Comparison of ENCODE assay signal across 22 cellular contexts in the genomic region with DNA sequence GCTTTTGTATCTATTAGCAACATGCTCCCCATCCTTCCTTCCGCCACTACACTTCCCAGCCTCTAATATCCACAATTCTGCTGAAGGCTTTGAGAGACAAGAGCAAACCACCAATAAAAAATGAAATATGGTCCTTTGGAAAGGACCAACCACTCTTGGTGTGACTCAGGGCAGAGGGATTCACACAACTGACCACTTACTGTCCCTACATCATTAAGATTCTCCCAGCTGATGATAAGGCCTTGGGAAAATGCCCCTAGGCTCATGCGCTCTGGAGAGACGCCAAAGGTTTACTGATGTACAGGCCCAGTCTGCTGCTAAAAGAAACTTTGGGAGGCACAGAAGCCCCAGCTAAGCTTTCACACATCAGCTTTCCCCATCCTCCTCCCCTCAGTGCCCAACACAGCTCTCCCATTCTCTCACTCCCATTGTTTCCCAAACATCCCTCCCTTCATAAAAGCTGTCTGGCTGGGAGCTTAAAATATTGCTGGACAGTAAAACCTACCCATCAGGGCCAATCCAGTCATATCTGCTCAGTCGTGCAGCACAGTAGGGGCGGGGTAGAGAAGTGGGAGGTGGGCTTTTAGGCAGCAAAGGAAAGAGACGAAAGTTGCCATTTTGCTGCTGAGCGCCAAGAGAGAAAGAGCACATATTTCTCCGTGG. TPM values are rescaled to one million over a fixed set of nuclear protein-coding genes. Genes with fewer than 3 reads are reported as not detected.
DNase-seq lines count a peak whose midpoint lies in the region; ATAC-seq, FAIRE-seq and TF ChIP-seq lines count a peak whose summit lies in the region.
"Had no signal": no experiment of that assay in that cellular context is flagged by ENCODE, and none has a peak within 500 bp of the region (broad histone marks: within the 10 kb centered on the region; RNA-seq: fewer than 3 reads in every experiment).

A gene (plus strand): TSS at position 613 of the 663 bp plus-strand sequence. CDS start 5,161 bp downstream, outside the sequence.

- no peak for ATAC-seq in HG03432 (IDR thresholded peaks at IDR 0.05; ENCODE audit: unreplicated experiment)

- no peaks in the 10 kb centered on the region for H3F3A ChIP-seq in GM23248 (ENCODE audit: insufficient read depth)

- DNase-seq in ELR (ENCODE audit: low read depth) (peak; percentile 4), SJCRH30 (peak; percentile 27 to 39), islet precursor cell (peak; percentile 76), testis (no peak), frontal cortex (ENCODE audit: low spot score in 2 of 2) (no peak), HPDE6-E6E7 (ENCODE audit: extremely low spot score) (no peak), GM23248 (no peak)
- DNase-seq: AML-193; CD4-positive, CD25-positive, alpha-beta regulatory T cell; DMS153; HFFc6; NCI-H1417 treated with DMSO at 0.1 percent for 48 hours; NCI-H187 treated with DMSO at 0.1 percent for 48 hours; NCI-H2227 treated with DMSO at 0.1 percent for 48 hours; NCI-H526; PC-9 had no signal

- intact Hi-C loops in testis (cut with DNase I; ENCODE audit: low total_unique reads): no loop called here

- no peak for TF ChIP-seq CTCF in testis (IDR thresholded peaks at IDR 0.05)

- H2AFZ ChIP-seq in GM23248: no peak within 1 kb of the TSS
- H2AFZ ChIP-seq: PC-9 had no signal

- no peak within 1 kb of the TSS for H3K4me2 ChIP-seq in GM23248 (ENCODE audit: unreplicated experiment)
- H3K4me2 ChIP-seq: KMS-11, PC-9 had no signal

- H3K79me2 ChIP-seq in GM23248 (ENCODE audit: insufficient read depth): no peaks in the 10 kb centered on the region

- H3K4me1 ChIP-seq in SJCRH30 (peaks cover 10% of the 10 kb centered on the region; the same call in 1 of the 2 replicates), testis (no peaks in the 10 kb centered on the region), GM23248 (ENCODE audit: insufficient read depth) (no peaks in the 10 kb centered on the region)

- H3K27me3 ChIP-seq in SJCRH30: no peaks in the 10 kb centered on the region
- H3K27me3 ChIP-seq in testis: no peaks in the 10 kb centered on the region
- H3K27me3 ChIP-seq in GM23248 (replicated peaks; ENCODE audit: insufficient read depth): peaks cover 7% of the 10 kb centered on the region; the same call in 1 of the 2 replicates

- 74 to 82% methylated on average over 8 of the region's 8 CpGs for WGBS in testis, 2 donors
- 52 to 61% methylated on average over 8 of the region's 8 CpGs for WGBS in GM23248 (ENCODE audit: low coverage in 1 of 2, low lambda C conversion rate in 2 of 2, missing lambda C conversion rate in 2 of 2), 2 experiments

- H3K4me3 ChIP-seq in SJCRH30: no peak within 1 kb of the TSS
- H3K4me3 ChIP-seq in testis: no peak within 1 kb of the TSS
- H3K4me3 ChIP-seq in GM23248: no peak within 1 kb of the TSS
- H3K4me3 ChIP-seq: PC-9 had no signal

- no peaks in the 10 kb centered on the region for H4K20me1 ChIP-seq in GM23248 (ENCODE audit: insufficient read depth)

- FAIRE-seq in frontal cortex (lab: Jason Lieb, UNC): no peak

- H3K9me3 ChIP-seq in SJCRH30 (replicated peaks): no peaks in the 10 kb centered on the region
- H3K9me3 ChIP-seq in testis: no peaks in the 10 kb centered on the region
- no peaks in the 10 kb centered on the region for H3K9me3 ChIP-seq in GM23248 (ENCODE audit: low read depth)

- TF ChIP-seq POLR2A in testis (IDR thresholded peaks at IDR 0.05): no peak

- no peak within 1 kb of the TSS for H3K27ac ChIP-seq in SJCRH30
- no peak within 1 kb of the TSS for H3K27ac ChIP-seq in testis
- no peak within 1 kb of the TSS for H3K27ac ChIP-seq in GM23248
- H3K27ac ChIP-seq: KMS-11, PC-9 had no signal

- H3K9me2 ChIP-seq in GM23248 (ENCODE audit: insufficient read depth): no peaks in the 10 kb centered on the region

- in situ Hi-C loops in GM23248 (cut with MboI): no loop called here

- H3K36me3 ChIP-seq in SJCRH30 (no peaks in the 10 kb centered on the region), testis (ENCODE audit: low read depth, missing control alignments) (no peaks in the 10 kb centered on the region), GM23248 (ENCODE audit: low read depth) (no peaks in the 10 kb centered on the region)

- no peak within 1 kb of the TSS for H3K9ac ChIP-seq in GM23248
- H3K9ac ChIP-seq: KMS-11 had no signal

RNA-seq across cellular contexts. Expression of the gene that starts here (rescaled TPM):
- not detected in 2 replicates for total RNA-seq in SJCRH30 (2014; rRNA removed; shearing (Covaris generic))
- 10 to 100 TPM in 1 of 2 donors, 1 to 10 TPM in 1; 5.1 to 10.2 TPM for total RNA-seq in testis
- polyA plus RNA-seq in testis (ENCODE audit: insufficient read depth, low read depth, low replicate concordance): 13.4 TPM
- total RNA-seq in frontal cortex: not detected
- total RNA-seq in GM23248 (2014; rRNA removed; shearing (Covaris generic)): not detected in 2 replicates
- polyA plus RNA-seq in GM23248 (2016; fragmentation: Nextera tagmentation; extraction: Ambion mirVana): not detected in 2 replicates
- total RNA-seq: CD4-positive, CD25-positive, alpha-beta regulatory T cell; H4; HFFc6; HT-29; MCF 10A; PC-9; SK-MEL-5 had no signal
- polyA plus RNA-seq: CD4-positive, CD25-positive, alpha-beta regulatory T cell had no signal

Comparison
In these comparisons a context has a peak if more than half of its experiments do, and no peak if none do; other contexts are left out.
1. RNA of the gene that starts here (polyA plus RNA-seq): 13.4 TPM in testis (single experiment); not detected in GM23248; every median in the first group is over 10 times any median in the second.
2. Peak in DNase-seq in SJCRH30; RNA of the gene not detected or under 1 TPM.
3. DNase-seq: peak in ELR (single experiment) and islet precursor cell (single experiment); none in testis (single experiment), frontal cortex (0 of 2), HPDE6-E6E7 (single experiment) and GM23248 (single experiment).